10 cellular contexts compared by ENCODE assay signal in genomic region chr5:134141346-134142050, GRCh38. TPM values are rescaled to one million over a fixed set of nuclear protein-coding genes. Genes with fewer than 3 reads are reported as not detected.
DNase-seq lines count a peak whose midpoint lies in the region; ATAC-seq and TF ChIP-seq lines count a peak whose summit lies in the region.
"Had no signal": no experiment of that assay in that cellular context is flagged by ENCODE, and none has a peak within 500 bp of the region (broad histone marks: within the 10 kb centered on the region; RNA-seq: fewer than 3 reads in every experiment).

No MANE protein-coding gene starts in this region.

- H3K27ac ChIP-seq in mesenchymal stem cell (ENCODE audit: low read length, poor library complexity, severe bottlenecking): no peak overlapping the region
- H3K27ac ChIP-seq: upper lobe of left lung had no signal

- peak overlapping the region; percentile 35 for H3K9ac ChIP-seq in mesenchymal stem cell (ENCODE audit: low read length)

- H3K27me3 Mint-ChIP-seq in CD14-positive monocyte (ENCODE audit: low read depth in 3 of 3): peaks cover 0 to 3% (median 0%) of the 10 kb centered on the region in 3 donors
- no peaks in the 10 kb centered on the region for H3K27me3 Mint-ChIP-seq in T-helper 2 cell treated with Interferon-gamma antibody and Interleukin-4, amounts not matched to agents 5 μg/mL and 100 μg/mL, for 36 hours (ENCODE audit: low read depth)

- peaks cover 26% of the 10 kb centered on the region for H3K4me1 ChIP-seq in mesenchymal stem cell (ENCODE audit: control insufficient read depth, insufficient read depth, low read depth, low read length)

- H3K4me3 Mint-ChIP-seq in CD14-positive monocyte: no peak overlapping the region
- H3K4me3 Mint-ChIP-seq in T-helper 2 cell treated with Interferon-gamma antibody and Interleukin-4, amounts not matched to agents 5 μg/mL and 100 μg/mL, for 36 hours: no peak overlapping the region

- no peaks in the 10 kb centered on the region for H3K9me3 ChIP-seq in mesenchymal stem cell (ENCODE audit: control insufficient read depth, low read length)
- H3K9me3 ChIP-seq: upper lobe of left lung had no signal

- no peak overlapping the region for H3K4me3 ChIP-seq in mesenchymal stem cell (ENCODE audit: insufficient read depth in 1 of 2, low read depth in 1 of 2, low read length in 2 of 2)
- H3K4me3 ChIP-seq: upper lobe of left lung had no signal

- H3K23ac ChIP-seq in mesenchymal stem cell (ENCODE audit: low read length in 2 of 2): no peak overlapping the region

- no peak for DNase-seq in CD14-positive monocyte (ENCODE audit: low spot score)
- DNase-seq in GM13977 (ENCODE audit: low spot score): no peak
- peak in 1 of 2 donors; percentile 6 for DNase-seq in activated naive CD4-positive, alpha-beta T cell treated with anti-CD3 and anti-CD28 coated beads, Interleukin-2, amount 50 U/mL, for 72 hours (ENCODE audit: low spot score in 2 of 2)
- DNase-seq in mesenchymal stem cell: peak; percentile 33
- DNase-seq in NCI-H1092 treated with DMSO at 0.1 percent for 48 hours (lab: John Stamatoyannopoulos, UW): no peak
- DNase-seq in T-helper 2 cell treated with Interferon-gamma antibody and Interleukin-4, amounts not matched to agents 5 μg/mL and 100 μg/mL, for 36 hours (ENCODE audit: low spot score): no peak
- DNase-seq: SHP77 had no signal

- H3K4ac ChIP-seq in mesenchymal stem cell (ENCODE audit: low read depth in 1 of 2, low read length in 2 of 2): no peak overlapping the region

- H3K14ac ChIP-seq in mesenchymal stem cell (ENCODE audit: low read length in 2 of 2): no peak overlapping the region

- peaks cover 73% of the 10 kb centered on the region for H3K79me1 ChIP-seq in mesenchymal stem cell (replicated peaks; ENCODE audit: low read length, poor library complexity, severe bottlenecking)

- no peak for ATAC-seq in activated naive CD4-positive, alpha-beta T cell treated with anti-CD3 and anti-CD28 coated beads, Interleukin-2, amount 50 U/mL, for 72 hours
- ATAC-seq in HG02970 (IDR thresholded peaks at IDR 0.05; ENCODE audit: low FRiP score, unreplicated experiment) (no peak), GM19023 (IDR thresholded peaks at IDR 0.05; ENCODE audit: unreplicated experiment) (no peak)

- H4K8ac ChIP-seq in mesenchymal stem cell (ENCODE audit: low read length): no peak overlapping the region

- no peak overlapping the region for H4K91ac ChIP-seq in mesenchymal stem cell (ENCODE audit: low read length)

- peaks cover 26 to 50% of the 10 kb centered on the region in 2 donors for H3K36me3 Mint-ChIP-seq in CD14-positive monocyte
- H3K36me3 Mint-ChIP-seq in activated naive CD4-positive, alpha-beta T cell treated with anti-CD3 and anti-CD28 coated beads, Interleukin-2, amount 50 U/mL, for 72 hours: peaks cover 14 to 47% of the 10 kb centered on the region in 2 donors
- H3K36me3 Mint-ChIP-seq in T-helper 2 cell treated with Interferon-gamma antibody and Interleukin-4, amounts not matched to agents 5 μg/mL and 100 μg/mL, for 36 hours (ENCODE audit: low read depth): peaks cover 38% of the 10 kb centered on the region

- peak overlapping the region in 4 of 7 donors; percentile 11 to 61 (median 38) for H3K27ac Mint-ChIP-seq in CD14-positive monocyte
- peak overlapping the region; percentile 43 to 97 for H3K27ac Mint-ChIP-seq in activated naive CD4-positive, alpha-beta T cell treated with anti-CD3 and anti-CD28 coated beads, Interleukin-2, amount 50 U/mL, for 72 hours
- H3K27ac Mint-ChIP-seq in T-helper 2 cell treated with Interferon-gamma antibody and Interleukin-4, amounts not matched to agents 5 μg/mL and 100 μg/mL, for 36 hours: no peak overlapping the region

- H3K36me3 ChIP-seq in mesenchymal stem cell (ENCODE audit: control insufficient read depth in 1 of 2, insufficient read depth in 2 of 2, low read depth in 1 of 2, low read length in 2 of 2): peaks cover 75 to 80% of the 10 kb centered on the region in 2 experiments

- peaks cover 20% of the 10 kb centered on the region for H3K4me1 Mint-ChIP-seq in CD14-positive monocyte
- peaks cover 34% of the 10 kb centered on the region for H3K4me1 Mint-ChIP-seq in T-helper 2 cell treated with Interferon-gamma antibody and Interleukin-4, amounts not matched to agents 5 μg/mL and 100 μg/mL, for 36 hours (ENCODE audit: low read depth)

- H2BK12ac ChIP-seq in mesenchymal stem cell (ENCODE audit: low read length in 2 of 2): no peak overlapping the region

- 92% methylated on average over 9 of the region's 9 CpGs for WGBS in mesenchymal stem cell

- TF ChIP-seq CTCF in CD14-positive monocyte (IDR thresholded peaks at IDR 0.05) (no peak), GM13977 (IDR thresholded peaks at IDR 0.05; ENCODE audit: extremely low read depth, insufficient read depth, missing control alignments) (peak; percentile 34)

- H2AFZ ChIP-seq in mesenchymal stem cell (ENCODE audit: low read depth, low read length): no peak overlapping the region

- no peak overlapping the region for H2AK5ac ChIP-seq in mesenchymal stem cell (ENCODE audit: low read length, severe bottlenecking)

- H3K4me2 ChIP-seq in mesenchymal stem cell (ENCODE audit: low read length, poor library complexity, severe bottlenecking): no peak overlapping the region

- H3K27me3 ChIP-seq in mesenchymal stem cell (ENCODE audit: control insufficient read depth in 1 of 2, insufficient read depth in 1 of 2, low read length in 2 of 2): no peaks in the 10 kb centered on the region
- H3K27me3 ChIP-seq: upper lobe of left lung had no signal

- H2BK5ac ChIP-seq in mesenchymal stem cell (ENCODE audit: low read depth, low read length, poor library complexity, severe bottlenecking): no peak overlapping the region

- H3K18ac ChIP-seq in mesenchymal stem cell (ENCODE audit: low read depth in 1 of 2, low read length in 2 of 2): no peak overlapping the region

- H3K9me3 Mint-ChIP-seq in CD14-positive monocyte: peaks cover 0 to 2% (median 0%) of the 10 kb centered on the region in 7 donors
- no peaks in the 10 kb centered on the region for H3K9me3 Mint-ChIP-seq in activated naive CD4-positive, alpha-beta T cell treated with anti-CD3 and anti-CD28 coated beads, Interleukin-2, amount 50 U/mL, for 72 hours
- H3K9me3 Mint-ChIP-seq in T-helper 2 cell treated with Interferon-gamma antibody and Interleukin-4, amounts not matched to agents 5 μg/mL and 100 μg/mL, for 36 hours: no peaks in the 10 kb centered on the region

- intact Hi-C loops in CD14-positive monocyte (cut with micrococcal nuclease): loop anchor here in 1 of 2 donors (5.0 kb wide), 1 partner anchor 39 kb away; no protein-coding TSS in a partner anchor

- no peak overlapping the region for H2BK15ac ChIP-seq in mesenchymal stem cell (ENCODE audit: low read depth, poor library complexity, severe bottlenecking)

- no peak overlapping the region for H2BK120ac ChIP-seq in mesenchymal stem cell (ENCODE audit: low read depth, low read length)

- in situ Hi-C loops in GM13977 (cut with MboI; ENCODE audit: low pct_unique_long_range_greater_than_20kb, low sequenced_read_pairs, unreplicated experiment): no loop called here

RNA-seq across cellular contexts. Expression of gene TCF7, which starts 27.0 kb away (rescaled TPM):
- under 1 TPM; 0.83 to 0.84 TPM for polyA plus RNA-seq in CD14-positive monocyte
- 100 to 1,000 TPM in 1 of 2 donors, 10 to 100 TPM in 1; 93.5 to 229 TPM for total RNA-seq in activated naive CD4-positive, alpha-beta T cell treated with anti-CD3 and anti-CD28 coated beads, Interleukin-2, amount 50 U/mL, for 72 hours
- 1.4 TPM for polyA plus RNA-seq in mesenchymal stem cell (2013, experiment 1 of 2)
- 1.4 TPM for polyA plus RNA-seq in mesenchymal stem cell (2013, experiment 2 of 2)

RNA-seq across cellular contexts. Expression of gene SKP1, which starts 35.3 kb away (rescaled TPM):
- 100 to 1,000 TPM; 735 to 787 TPM for polyA plus RNA-seq in CD14-positive monocyte
- total RNA-seq in activated naive CD4-positive, alpha-beta T cell treated with anti-CD3 and anti-CD28 coated beads, Interleukin-2, amount 50 U/mL, for 72 hours: 100 to 1,000 TPM; 156 to 291 TPM
- 556 TPM for polyA plus RNA-seq in mesenchymal stem cell (2013, experiment 1 of 2)
- 556 TPM for polyA plus RNA-seq in mesenchymal stem cell (2013, experiment 2 of 2)
